In the genomic region with DNA sequence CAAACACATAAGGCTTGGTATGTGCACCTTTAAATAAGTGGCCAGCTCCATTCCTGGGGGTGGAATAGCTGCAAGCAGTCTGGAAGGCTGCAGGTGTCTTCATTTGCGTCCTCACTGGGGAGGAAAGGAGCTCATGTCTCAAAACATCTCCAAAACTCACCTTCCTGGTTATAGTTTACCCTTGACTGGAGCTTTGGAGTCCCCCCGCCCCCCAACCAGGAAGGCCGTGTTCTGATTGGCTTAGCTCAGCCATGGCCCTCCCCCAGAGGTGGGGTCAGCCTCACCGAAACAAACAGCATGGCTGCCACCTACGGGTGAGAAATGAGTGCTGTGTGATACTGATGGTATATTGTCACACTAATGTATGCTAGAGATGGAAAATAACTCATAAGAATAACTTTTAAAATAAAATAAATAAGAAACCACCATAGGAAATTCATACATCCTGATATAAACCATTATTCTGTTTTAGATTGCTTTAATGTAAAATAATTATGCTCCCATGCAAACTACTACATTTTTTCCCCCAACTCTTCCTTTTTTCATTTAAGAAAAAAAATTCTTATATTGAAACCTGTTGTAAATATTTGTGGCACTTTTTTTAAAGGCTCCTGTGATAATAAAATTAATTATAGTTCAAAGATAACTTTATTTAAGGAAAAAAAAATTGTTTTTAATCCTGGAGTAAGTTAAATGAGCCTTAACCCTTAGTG, we compare ENCODE assay signal across 8 cellular contexts.
DNase-seq lines count a peak whose midpoint lies in the region; ATAC-seq and TF ChIP-seq lines count a peak whose summit lies in the region.

No MANE protein-coding gene starts in this region.

- 36% methylated on average over 5 of the region's 5 CpGs for WGBS in mammary epithelial cell (ENCODE audit: low coverage, missing lambda C conversion rate)

- peak overlapping the region; percentile 44 for H2AFZ ChIP-seq in mammary epithelial cell (ENCODE audit: low read depth, low read length)

- H3K4me3 ChIP-seq in Panc1 (ENCODE audit: low read depth in 2 of 2, low read length in 2 of 2) = no peak overlapping the region
- no peak overlapping the region for H3K4me3 ChIP-seq in mammary epithelial cell (replicated peaks in 1 of 3; ENCODE audit: insufficient read depth in 1 of 3, low read depth in 2 of 3, low read length in 3 of 3)

- no peaks in the 10 kb centered on the region for H3K4me1 ChIP-seq in Panc1 (ENCODE audit: control insufficient read depth, insufficient read depth, low read length)
- no peaks in the 10 kb centered on the region for H3K4me1 ChIP-seq in mammary epithelial cell (ENCODE audit: insufficient read depth, low read length)

- no peaks in the 10 kb centered on the region for H4K20me1 ChIP-seq in mammary epithelial cell (ENCODE audit: insufficient read depth, low read length)

- H3K27ac ChIP-seq in Panc1 (ENCODE audit: low read length) (no peak overlapping the region), mammary epithelial cell (ENCODE audit: insufficient read depth, low read depth, low read length) (no peak overlapping the region)

- H3K9ac ChIP-seq in mammary epithelial cell (ENCODE audit: insufficient read depth, low read length) = no peak overlapping the region

- intact Hi-C loops in Panc1 (cut with micrococcal nuclease; ENCODE audit: unreplicated experiment) (no loop called here), mammary epithelial cell (cut with micrococcal nuclease) (loop anchor here (5.0 to 10.0 kb wide), 2 partner anchors 128 to 235 kb away; no protein-coding TSS in a partner anchor)

- no peaks in the 10 kb centered on the region for H3K79me2 ChIP-seq in mammary epithelial cell (ENCODE audit: insufficient read depth, low read length)

- DNase-seq in NCI-H748 (lab: John Stamatoyannopoulos, UW; ENCODE audit: unreplicated experiment) = peak; percentile 56
- DNase-seq in NCI-H748 treated with DMSO at 0.1 percent for 48 hours (lab: John Stamatoyannopoulos, UW) = no peak
- no peak for DNase-seq in Panc1 (ENCODE audit: low read depth, low spot score)
- DNase-seq in mammary epithelial cell = peak; percentile 77
- peak; percentile 48 for DNase-seq in midbrain (lab: John Stamatoyannopoulos, UW)
- DNase-seq in occipital lobe (lab: John Stamatoyannopoulos, UW) = no peak

- peak; percentile 96 for ATAC-seq in GM21423 (IDR thresholded peaks at IDR 0.05; ENCODE audit: unreplicated experiment)
- ATAC-seq in HG03575 (IDR thresholded peaks at IDR 0.05; ENCODE audit: extremely low read depth, insufficient number of reproducible peaks, low FRiP score, unreplicated experiment) = peak; percentile 86
- ATAC-seq in Panc1 = peak; percentile 87

- CTCF ChIA-PET in Panc1 (lab: Charles Lee) (no interaction called here), mammary epithelial cell (lab: Charles Lee; ENCODE audit: low non-redundant PET) (interaction anchor here (0.5 to 0.6 kb wide), 2 partner anchors 1012 to 1789 kb away, joined by 3 to 5 read pairs; no protein-coding TSS in a partner anchor)

- in situ Hi-C loops in Panc1 (cut with HindIII; ENCODE audit: low pct_unique_long_range_greater_than_20kb, low sequenced_read_pairs) = no loop called here
- in situ Hi-C loops in mammary epithelial cell (cut with MboI; ENCODE audit: low sequenced_read_pairs in 2 of 2) = no loop called here

- H3K4me2 ChIP-seq in mammary epithelial cell (ENCODE audit: insufficient read depth, low read depth, low read length) = no peak overlapping the region

- H3K9me3 ChIP-seq in Panc1 (ENCODE audit: control insufficient read depth, insufficient read depth, low read depth, low read length) (no peaks in the 10 kb centered on the region), mammary epithelial cell (replicated peaks; ENCODE audit: insufficient read depth, low read length) (no peaks in the 10 kb centered on the region)

- dilution Hi-C loops in mammary epithelial cell (cut with HindIII; ENCODE audit: low sequenced_read_pairs) = no loop called here

- no TSS peak for BruUV-seq in Panc1 (replicated peaks; lab: Mats Ljungman, UMichigan)
- no TSS peak for BruUV-seq in mammary epithelial cell (replicated peaks; lab: Mats Ljungman, UMichigan)

- H3K27me3 ChIP-seq in Panc1 (ENCODE audit: control insufficient read depth, insufficient read depth, low read length) = no peaks in the 10 kb centered on the region
- no peaks in the 10 kb centered on the region for H3K27me3 ChIP-seq in mammary epithelial cell (ENCODE audit: insufficient read depth, low read length)

- TF ChIP-seq CTCF in Panc1 (IDR thresholded peaks at IDR 0.05) (peak; percentile 48; the same call in 1 of the 2 replicates), mammary epithelial cell (conservative IDR thresholded peaks at IDR 0.05 in 1 of 2, IDR thresholded peaks at IDR 0.05 in 1 of 2; ENCODE audit: extremely low read depth in 1 of 2, insufficient read depth in 1 of 2, low read depth in 1 of 2, low read length in 2 of 2) (peak; percentile 64 to 72)

- no peaks in the 10 kb centered on the region for H3K36me3 ChIP-seq in Panc1 (ENCODE audit: control insufficient read depth, insufficient read depth, low read length)
- no peaks in the 10 kb centered on the region for H3K36me3 ChIP-seq in mammary epithelial cell (ENCODE audit: insufficient read depth, low read length)

- POLR2A ChIA-PET in Panc1 (lab: Charles Lee) = no interaction called here

Comparison
In these comparisons a context has a peak if more than half of its experiments do, and no peak if none do; other contexts are left out.
1. DNase-seq: peak in NCI-H748 (single experiment), mammary epithelial cell (single experiment) and midbrain (single experiment); none in NCI-H748 treated with DMSO at 0.1 percent for 48 hours (single experiment), Panc1 (single experiment) and occipital lobe (single experiment).
2. Peak in every context shown above with its lines, with median percentiles within 50 percentile points of each other: ATAC-seq.